23 cellular contexts compared by ENCODE assay signal in the genomic region with DNA sequence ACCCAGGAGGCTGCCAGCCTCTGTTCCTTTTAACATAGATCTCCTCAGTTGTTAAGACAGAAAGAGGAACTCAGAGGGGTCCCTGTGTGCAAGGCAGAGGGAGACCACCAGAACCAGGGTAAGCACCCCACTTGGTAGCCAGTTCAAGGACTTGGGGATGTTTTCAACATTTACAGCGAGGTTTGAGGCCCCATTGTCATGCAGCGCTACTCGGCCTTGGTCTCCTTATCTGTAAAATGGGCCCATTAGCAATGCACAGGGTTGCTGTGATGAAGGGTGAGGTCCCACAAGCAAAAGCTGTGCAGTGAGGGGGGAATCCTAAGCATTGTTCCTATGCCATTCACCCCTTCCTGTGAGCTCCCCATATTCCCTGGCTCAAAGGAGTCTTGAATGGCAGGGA. TPM values are rescaled to one million over a fixed set of nuclear protein-coding genes. Genes with fewer than 3 reads are reported as not detected.
"Had no signal": no experiment of that assay in that cellular context is flagged by ENCODE, and none has a peak within 500 bp of the region (broad histone marks: within the 10 kb centered on the region; RNA-seq: fewer than 3 reads in every experiment).

No MANE protein-coding gene starts in this region.

- ATAC-seq: activated T-cell treated with anti-CD3 and anti-CD28 coated beads, Interleukin-2, amount 50 U/mL, for 4 hours; left ventricle myocardium superior; natural killer cell; T-cell had no signal

- H3K4me3 ChIP-seq: adrenal gland, cardiac muscle cell, dorsolateral prefrontal cortex, esophagus muscularis mucosa had no signal

- H3K9me3 Mint-ChIP-seq: activated T-cell treated with anti-CD3 and anti-CD28 coated beads, Interleukin-2, amount 50 U/mL, for 4 hours; endodermal cell; memory B cell; natural killer cell; stimulated activated naive CD8-positive, alpha-beta T cell treated with anti-CD3 and anti-CD28 coated beads, Interleukin-15, Interleukin-2, amounts not matched to agents 100 ng/mL and 50 ng/mL, for 24 hours; T-cell had no signal

- H3K36me3 Mint-ChIP-seq: natural killer cell, T-cell had no signal

- H3K4me3 Mint-ChIP-seq: activated T-cell treated with anti-CD3 and anti-CD28 coated beads, Interleukin-2, amount 50 U/mL, for 4 hours; endodermal cell; memory B cell; natural killer cell; stimulated activated naive CD8-positive, alpha-beta T cell treated with anti-CD3 and anti-CD28 coated beads, Interleukin-15, Interleukin-2, amounts not matched to agents 100 ng/mL and 50 ng/mL, for 24 hours had no signal

- H3K36me3 ChIP-seq: adrenal gland, cardiac muscle cell, esophagus muscularis mucosa had no signal

- H3K27ac ChIP-seq: adrenal gland, cardiac muscle cell, dorsolateral prefrontal cortex, esophagus muscularis mucosa had no signal

- DNase-seq: activated CD4-positive, CD25-positive, alpha-beta regulatory T cell treated with anti-CD3 and anti-CD28 coated beads, Interleukin-2, amount 50 U/mL, for 72 hours; activated effector memory CD4-positive, alpha-beta T cell treated with Interleukin-2 at 50 U/mL for 16 hours; activated naive CD4-positive, alpha-beta T cell treated with anti-CD3 and anti-CD28 coated beads, Interleukin-2, amount 50 U/mL, for 16 hours; activated T-cell treated with anti-CD3 and anti-CD28 coated beads, Interleukin-2, amount 50 U/mL, for 4 hours; dorsolateral prefrontal cortex; endodermal cell; hippocampal formation; kidney glomerular epithelial cell; left ventricle myocardium superior; natural killer cell; small intestine; stimulated activated CD4-positive, alpha-beta T cell treated with anti-CD3 and anti-CD28 coated beads, Interleukin-4, amount 100 ng/mL, for 4 hours; stimulated activated CD8-positive, alpha-beta memory T cell treated with anti-CD3 and anti-CD28 coated beads, Interleukin-4, amount 100 ng/mL, for 48 hours; T-cell; T-helper 9 cell had no signal

- H3K27ac Mint-ChIP-seq: endodermal cell; memory B cell; natural killer cell; stimulated activated naive CD8-positive, alpha-beta T cell treated with anti-CD3 and anti-CD28 coated beads, Interleukin-15, Interleukin-2, amounts not matched to agents 100 ng/mL and 50 ng/mL, for 24 hours; T-cell had no signal

- H3K9me3 ChIP-seq: adrenal gland, esophagus muscularis mucosa had no signal

RNA-seq across cellular contexts. Expression of gene SIM2, which starts 4.2 kb away (rescaled TPM):
- total RNA-seq: cardiac muscle cell, endodermal cell, fibroblast of villous mesenchyme, left ventricle myocardium superior, natural killer cell, posterior vena cava, temporal lobe had no signal
